Comparison of ENCODE assay signal across 12 cellular contexts in genomic region chr6:156795825-156796224, GRCh38. TPM values are rescaled to one million over a fixed set of nuclear protein-coding genes. Genes with fewer than 3 reads are reported as not detected.
DNase-seq lines count a peak whose midpoint lies in the region; ATAC-seq, FAIRE-seq and TF ChIP-seq lines count a peak whose summit lies in the region.
"Had no signal": no experiment of that assay in that cellular context is flagged by ENCODE, and none has a peak within 500 bp of the region (broad histone marks: within the 10 kb centered on the region; RNA-seq: fewer than 3 reads in every experiment).

No MANE protein-coding gene starts in this region.

- H3K4me3 ChIP-seq in astrocyte of the cerebellum (ENCODE audit: low read depth, low read length) (peak overlapping the region; percentile 2), kidney (ENCODE audit: low read length in 2 of 2) (peak overlapping the region in 1 of 2 donors; percentile 20), testis (peak overlapping the region; percentile 0 to 3)

- H3K36me3 ChIP-seq in kidney (ENCODE audit: control insufficient read depth in 1 of 2, insufficient read depth in 2 of 2, low read length in 2 of 2) (no peaks in the 10 kb centered on the region), testis (ENCODE audit: low read depth, missing control alignments) (no peaks in the 10 kb centered on the region)

- 46 to 61% methylated on average over 9 of the region's 9 CpGs for WGBS in testis, 2 donors

- BruUV-seq in MCF 10A (replicated peaks; lab: Mats Ljungman, UMichigan), result no TSS peak

- POLR2A ChIA-PET in MCF 10A (lab: Yijun Ruan, JAX), result interaction anchor here (0.6 to 1.3 kb wide), 4 partner anchors 10 to 224 kb away, joined by 3 to 4 read pairs (median 4); no protein-coding TSS in a partner anchor

- CTCF ChIA-PET in MCF 10A (lab: Yijun Ruan, JAX), result interaction anchor here (0.7 to 0.9 kb wide), 2 partner anchors 148 to 736 kb away, joined by 3 read pairs; no protein-coding TSS in a partner anchor

- in situ Hi-C loops in T47D (cut with HindIII; ENCODE audit: low pct_unique_long_range_greater_than_20kb, low sequenced_read_pairs) (no loop called here), astrocyte of the cerebellum (cut with HindIII; ENCODE audit: low sequenced_read_pairs) (no loop called here)

- H3K9me3 Mint-ChIP-seq in MCF 10A (ENCODE audit: unreplicated experiment), result no peaks in the 10 kb centered on the region

- DNase-seq in T47D (ENCODE audit: low read depth in 1 of 2, low spot score in 1 of 2), result peak; percentile 41 to 51
- no peak for DNase-seq in MCF 10A (ENCODE audit: unreplicated experiment)
- no peak for DNase-seq in astrocyte of the cerebellum (ENCODE audit: low read depth)
- DNase-seq in kidney, result peak; percentile 80
- peak; percentile 68 for DNase-seq in testis
- DNase-seq in activated naive CD4-positive, alpha-beta T cell treated with anti-CD3 and anti-CD28 coated beads, Interleukin-2, amount 50 U/mL, for 16 hours, result no peak
- DNase-seq in SKM-1 (lab: John Stamatoyannopoulos, UW; ENCODE audit: unreplicated experiment), result no peak
- DNase-seq: NCI-H146, SIG-M5 had no signal

- no peak for TF ChIP-seq CTCF in MCF 10A (IDR thresholded peaks at IDR 0.05; ENCODE audit: unreplicated experiment)
- TF ChIP-seq CTCF in astrocyte of the cerebellum (IDR thresholded peaks at IDR 0.05; ENCODE audit: low read depth, low read length, missing control alignments), result no peak
- TF ChIP-seq CTCF in kidney (IDR thresholded peaks at IDR 0.05; ENCODE audit: borderline replicate concordance, extremely low read depth, insufficient read depth), result no peak
- TF ChIP-seq CTCF in testis (IDR thresholded peaks at IDR 0.05), result no peak

- ATAC-seq in HG02852 (IDR thresholded peaks at IDR 0.05; ENCODE audit: unreplicated experiment), result no peak

- H3K4me1 ChIP-seq in kidney (ENCODE audit: control insufficient read depth in 1 of 2, insufficient read depth in 1 of 2, low read depth in 1 of 2, low read length in 2 of 2) (peaks cover 5 to 20% of the 10 kb centered on the region in 2 donors), testis (peaks cover 28% of the 10 kb centered on the region)

- no peaks in the 10 kb centered on the region for H3K27me3 Mint-ChIP-seq in MCF 10A (ENCODE audit: insufficient read depth, unreplicated experiment)

- FAIRE-seq in kidney (lab: Jason Lieb, UNC), result no peak
- FAIRE-seq: endometrium had no signal

- H3K9me3 ChIP-seq in kidney (ENCODE audit: control insufficient read depth in 1 of 2, low read length in 2 of 2) (no peaks in the 10 kb centered on the region), testis (no peaks in the 10 kb centered on the region)

- H3K4me3 Mint-ChIP-seq in MCF 10A (ENCODE audit: unreplicated experiment), result no peak overlapping the region

- no peaks in the 10 kb centered on the region for H3K36me3 Mint-ChIP-seq in MCF 10A (ENCODE audit: insufficient read depth, unreplicated experiment)

- H3K4me1 Mint-ChIP-seq in MCF 10A (ENCODE audit: insufficient read depth, unreplicated experiment), result peaks cover 19% of the 10 kb centered on the region

- TF ChIP-seq POLR2A in testis (IDR thresholded peaks at IDR 0.05), result no peak

- no peak overlapping the region for H3K9ac ChIP-seq in kidney (ENCODE audit: low read length in 2 of 2)

- no peak overlapping the region for H3K27ac Mint-ChIP-seq in MCF 10A (ENCODE audit: low read depth, unreplicated experiment)

- no peaks in the 10 kb centered on the region for H3K27me3 ChIP-seq in testis

- intact Hi-C loops in MCF 10A (cut with micrococcal nuclease), result no loop called here
- intact Hi-C loops in kidney (cut with DNase I), result no loop called here
- intact Hi-C loops in testis (cut with DNase I; ENCODE audit: low total_unique reads), result no loop called here

- peak overlapping the region in 1 of 2 donors; percentile 24 for H3K27ac ChIP-seq in kidney (ENCODE audit: low read depth in 2 of 2, low read length in 2 of 2)
- H3K27ac ChIP-seq in testis, result no peak overlapping the region
- H3K27ac ChIP-seq: C4-2B had no signal

RNA-seq across cellular contexts. Expression of gene ARID1B, which starts 18.6 kb away (rescaled TPM):
- total RNA-seq in MCF 10A (2022), result 62.2 and 63.9 TPM in 2 replicates
- 110 TPM for total RNA-seq in kidney
- polyA plus RNA-seq in kidney (ENCODE audit: insufficient read depth, low read depth, low replicate concordance), result 16.4 TPM
- 100 to 1,000 TPM; 103 to 126 TPM for total RNA-seq in testis
- polyA plus RNA-seq in testis (ENCODE audit: insufficient read depth, low read depth, low replicate concordance), result 26.2 TPM

Comparison
In these comparisons a context has a peak if more than half of its experiments do, and no peak if none do; other contexts are left out.
1. DNase-seq: peak in T47D (2 of 2), kidney (single experiment) and testis (single experiment); none in MCF 10A (single experiment), astrocyte of the cerebellum (single experiment), activated naive CD4-positive, alpha-beta T cell treated with anti-CD3 and anti-CD28 coated beads, Interleukin-2, amount 50 U/mL, for 16 hours (single experiment) and SKM-1 (single experiment).